ENCODE assay signal across 17 cellular contexts in genomic region chr11:85114786-85115185, GRCh38.
DNase-seq lines count a peak whose midpoint lies in the region; ATAC-seq and TF ChIP-seq lines count a peak whose summit lies in the region.
"Had no signal": no experiment of that assay in that cellular context is flagged by ENCODE, and none has a peak within 500 bp of the region (broad histone marks: within the 10 kb centered on the region; RNA-seq: fewer than 3 reads in every experiment).

No MANE protein-coding gene starts in this region.

- H3K36me3 ChIP-seq in GM23248 (ENCODE audit: low read depth) (no peaks in the 10 kb centered on the region), smooth muscle cell (ENCODE audit: low read depth) (no peaks in the 10 kb centered on the region)
- H3K36me3 ChIP-seq in CD8-positive, alpha-beta memory T cell (ENCODE audit: insufficient read depth, low read length), result no peaks in the 10 kb centered on the region

- H3K27me3 ChIP-seq in GM23248 (replicated peaks; ENCODE audit: insufficient read depth) (no peaks in the 10 kb centered on the region), smooth muscle cell (ENCODE audit: low read depth) (no peaks in the 10 kb centered on the region)
- H3K27me3 ChIP-seq in CD8-positive, alpha-beta memory T cell (ENCODE audit: insufficient read depth, low read length, poor library complexity, severe bottlenecking), result no peaks in the 10 kb centered on the region

- H2AFZ ChIP-seq in GM23248, result no peak overlapping the region
- no peak overlapping the region for H2AFZ ChIP-seq in smooth muscle cell (ENCODE audit: low read depth)

- H3K9me2 ChIP-seq in GM23248 (ENCODE audit: insufficient read depth), result no peaks in the 10 kb centered on the region

- H3K4me3 Mint-ChIP-seq in CD8-positive, alpha-beta memory T cell, result no peak overlapping the region
- H3K4me3 Mint-ChIP-seq: H9 had no signal

- in situ Hi-C loops in GM23248 (cut with MboI) (no loop called here), SK-MEL-5 (cut with HindIII; ENCODE audit: low pct_unique_long_range_greater_than_20kb, low sequenced_read_pairs) (no loop called here)

- H3K4me1 ChIP-seq in GM23248 (ENCODE audit: insufficient read depth), result no peaks in the 10 kb centered on the region
- H3K4me1 ChIP-seq in smooth muscle cell (ENCODE audit: low read depth), result peaks cover 10% of the 10 kb centered on the region
- no peaks in the 10 kb centered on the region for H3K4me1 ChIP-seq in CD8-positive, alpha-beta memory T cell (ENCODE audit: insufficient read depth, low read length)

- no peak for ATAC-seq in GM21381 (IDR thresholded peaks at IDR 0.05; ENCODE audit: unreplicated experiment)

- no peak overlapping the region for H3K27ac ChIP-seq in GM23248
- peak overlapping the region; percentile 21 for H3K27ac ChIP-seq in smooth muscle cell (ENCODE audit: low read depth)
- no peak overlapping the region for H3K27ac ChIP-seq in CD8-positive, alpha-beta memory T cell (ENCODE audit: low read depth, low read length)
- H3K27ac ChIP-seq: HL-60 had no signal

- H3K9me3 ChIP-seq in GM23248 (ENCODE audit: low read depth), result no peaks in the 10 kb centered on the region
- H3K9me3 ChIP-seq in smooth muscle cell (replicated peaks; ENCODE audit: low read depth), result no peaks in the 10 kb centered on the region
- H3K9me3 ChIP-seq in CD8-positive, alpha-beta memory T cell (ENCODE audit: low read length), result no peaks in the 10 kb centered on the region

- POLR2A ChIA-PET in CD8-positive, alpha-beta memory T cell (lab: Charles Lee), result no interaction called here

- H3K9me3 Mint-ChIP-seq in CD8-positive, alpha-beta memory T cell, result peaks cover 11 to 21% (median 17%) of the 10 kb centered on the region in 5 donors
- H3K9me3 Mint-ChIP-seq: H9 had no signal

- no peaks in the 10 kb centered on the region for H3K79me2 ChIP-seq in GM23248 (ENCODE audit: insufficient read depth)
- no peaks in the 10 kb centered on the region for H3K79me2 ChIP-seq in smooth muscle cell (ENCODE audit: low read depth)

- no peak overlapping the region for H3K4me2 ChIP-seq in GM23248 (ENCODE audit: unreplicated experiment)
- H3K4me2 ChIP-seq in smooth muscle cell, result peak overlapping the region; percentile 34

- WGBS in GM23248 (ENCODE audit: low coverage in 1 of 2, low lambda C conversion rate in 2 of 2, missing lambda C conversion rate in 2 of 2), 2 experiments, result 87 to 89% methylated on average over 2 of the region's 2 CpGs
- WGBS in smooth muscle cell (ENCODE audit: low lambda C conversion rate), result 94% methylated on average over 2 of the region's 2 CpGs

- no peaks in the 10 kb centered on the region for H3K27me3 Mint-ChIP-seq in CD8-positive, alpha-beta memory T cell

- H3F3A ChIP-seq in GM23248 (ENCODE audit: insufficient read depth) (no peaks in the 10 kb centered on the region), smooth muscle cell (ENCODE audit: low read depth) (peaks cover 5% of the 10 kb centered on the region)

- DNase-seq in GM23248 (peak; percentile 2), SK-MEL-5 (ENCODE audit: low read depth, low spot score) (peak; percentile 53), epithelial cell of esophagus (ENCODE audit: low read depth) (peak; percentile 10), smooth muscle cell (lab: John Stamatoyannopoulos, UW; ENCODE audit: unreplicated experiment) (no peak), NCI-H510A (lab: John Stamatoyannopoulos, UW) (no peak)
- no peak for DNase-seq in CD8-positive, alpha-beta memory T cell
- DNase-seq: C1 segment of cervical spinal cord, DND-41, H9, NCI-H1092 treated with DMSO at 0.1 percent for 48 hours, NCI-H146, NCI-H2029 treated with DMSO at 0.1 percent for 48 hours, NCI-H82, OCI-M1, SIG-M5 had no signal

- H3K9ac ChIP-seq in GM23248 (no peak overlapping the region), smooth muscle cell (ENCODE audit: low read depth) (no peak overlapping the region)

- no peak overlapping the region for H3K27ac Mint-ChIP-seq in CD8-positive, alpha-beta memory T cell
- H3K27ac Mint-ChIP-seq: H9 had no signal

- H3K36me3 Mint-ChIP-seq in CD8-positive, alpha-beta memory T cell, result no peaks in the 10 kb centered on the region

- no peaks in the 10 kb centered on the region for H4K20me1 ChIP-seq in GM23248 (ENCODE audit: insufficient read depth)
- no peaks in the 10 kb centered on the region for H4K20me1 ChIP-seq in smooth muscle cell (ENCODE audit: low read depth)

- H3K4me3 ChIP-seq in GM23248 (no peak overlapping the region), epithelial cell of esophagus (ENCODE audit: low read length) (no peak overlapping the region), smooth muscle cell (no peak overlapping the region)
- H3K4me3 ChIP-seq in CD8-positive, alpha-beta memory T cell (ENCODE audit: low read length), result no peak overlapping the region

- CTCF ChIA-PET in CD8-positive, alpha-beta memory T cell (lab: Charles Lee), result no interaction called here

- TF ChIP-seq CTCF in epithelial cell of esophagus (IDR thresholded peaks at IDR 0.05; ENCODE audit: insufficient read depth, low read depth, low read length, missing control alignments) (no peak), smooth muscle cell (IDR thresholded peaks at IDR 0.05; ENCODE audit: borderline replicate concordance, insufficient read depth, poor library complexity, severe bottlenecking) (no peak)

- H3K4me1 Mint-ChIP-seq in CD8-positive, alpha-beta memory T cell, result no peaks in the 10 kb centered on the region

Comparison
In these comparisons a context has a peak if more than half of its experiments do, and no peak if none do; other contexts are left out.
1. DNase-seq: peak in GM23248 (single experiment), SK-MEL-5 (single experiment) and epithelial cell of esophagus (single experiment); none in smooth muscle cell (single experiment), NCI-H510A (single experiment) and CD8-positive, alpha-beta memory T cell (0 of 5).